20 cellular contexts compared by ENCODE assay signal in genomic region chrY:13370868-13371800, GRCh38.
DNase-seq lines count a peak whose midpoint lies in the region; ATAC-seq and FAIRE-seq lines count a peak whose summit lies in the region.
"Had no signal": no experiment of that assay in that cellular context is flagged by ENCODE, and none has a peak within 500 bp of the region (broad histone marks: within the 10 kb centered on the region; RNA-seq: fewer than 3 reads in every experiment).

No MANE protein-coding gene starts in this region.

- peak in 1 of 2 donors; percentile 86 for ATAC-seq in activated T-cell treated with anti-CD3 and anti-CD28 coated beads, Interleukin-2, amount 50 U/mL, for 4 hours
- ATAC-seq in HG03521 (IDR thresholded peaks at IDR 0.05; ENCODE audit: unreplicated experiment) (peak; percentile 43), left cardiac atrium (no peak)
- ATAC-seq in activated T-helper 17 cell treated with anti-CD3 and anti-CD28 coated beads, Interleukin-2, amount 50 U/mL, for 72 hours (replicated peaks): peak; percentile 82
- ATAC-seq: heart right ventricle, SK-N-SH treated with all-trans-retinoic acid at 6 μM for 48 hours had no signal

- intact Hi-C loops in left cardiac atrium (cut with DNase I): no loop called here

- peaks cover 29% of the 10 kb centered on the region for H3K4me1 Mint-ChIP-seq in activated T-cell treated with anti-CD3 and anti-CD28 coated beads, Interleukin-2, amount 50 U/mL, for 4 hours (ENCODE audit: low read depth)
- H3K4me1 Mint-ChIP-seq in activated T-helper 17 cell treated with anti-CD3 and anti-CD28 coated beads, Interleukin-2, amount 50 U/mL, for 72 hours: peaks cover 10% of the 10 kb centered on the region

- peak overlapping the region; percentile 69 for H3K27ac Mint-ChIP-seq in activated T-helper 17 cell treated with anti-CD3 and anti-CD28 coated beads, Interleukin-2, amount 50 U/mL, for 72 hours

- no peaks in the 10 kb centered on the region for H3K4me1 ChIP-seq in small intestine (ENCODE audit: control insufficient read depth in 2 of 2, insufficient read depth in 1 of 2, low read depth in 1 of 2, low read length in 1 of 2)
- H3K4me1 ChIP-seq: Peyer's patch had no signal

- no peaks in the 10 kb centered on the region for H3K36me3 Mint-ChIP-seq in activated T-cell treated with anti-CD3 and anti-CD28 coated beads, Interleukin-2, amount 50 U/mL, for 4 hours (ENCODE audit: insufficient read depth)
- peaks cover 13% of the 10 kb centered on the region for H3K36me3 Mint-ChIP-seq in activated T-helper 17 cell treated with anti-CD3 and anti-CD28 coated beads, Interleukin-2, amount 50 U/mL, for 72 hours (ENCODE audit: low read depth)

- WGBS in small intestine, 3 donors: 30 to 47% (median 40%) methylated on average over 1 to 6 of the region's 6 CpGs

- no peaks in the 10 kb centered on the region for H3K9me3 ChIP-seq in small intestine (ENCODE audit: control insufficient read depth, low read depth)
- H3K9me3 ChIP-seq: heart right ventricle, Peyer's patch had no signal

- H3K4me3 Mint-ChIP-seq in activated T-cell treated with anti-CD3 and anti-CD28 coated beads, Interleukin-2, amount 50 U/mL, for 4 hours: peak overlapping the region; percentile 41
- peak overlapping the region; percentile 59 for H3K4me3 Mint-ChIP-seq in activated T-helper 17 cell treated with anti-CD3 and anti-CD28 coated beads, Interleukin-2, amount 50 U/mL, for 72 hours

- H3K4me3 ChIP-seq in small intestine (ENCODE audit: low read depth in 1 of 2, low read length in 2 of 2): no peak overlapping the region
- H3K4me3 ChIP-seq: cardiac muscle cell, heart right ventricle, Peyer's patch had no signal

- no peaks in the 10 kb centered on the region for H3K9me3 Mint-ChIP-seq in activated T-cell treated with anti-CD3 and anti-CD28 coated beads, Interleukin-2, amount 50 U/mL, for 4 hours
- H3K9me3 Mint-ChIP-seq in activated T-helper 17 cell treated with anti-CD3 and anti-CD28 coated beads, Interleukin-2, amount 50 U/mL, for 72 hours: no peaks in the 10 kb centered on the region
- H3K9me3 Mint-ChIP-seq: CD4-positive, alpha-beta memory T cell had no signal

- H3K27ac ChIP-seq in small intestine (ENCODE audit: low read depth in 1 of 2, low read length in 1 of 2): no peak overlapping the region
- H3K27ac ChIP-seq: cardiac muscle cell, heart right ventricle, Peyer's patch had no signal

- no peaks in the 10 kb centered on the region for H3K27me3 Mint-ChIP-seq in activated T-cell treated with anti-CD3 and anti-CD28 coated beads, Interleukin-2, amount 50 U/mL, for 4 hours (ENCODE audit: low read depth)
- H3K27me3 Mint-ChIP-seq in activated T-helper 17 cell treated with anti-CD3 and anti-CD28 coated beads, Interleukin-2, amount 50 U/mL, for 72 hours: no peaks in the 10 kb centered on the region
- H3K27me3 Mint-ChIP-seq: CD4-positive, alpha-beta memory T cell had no signal

- FAIRE-seq in small intestine (lab: Jason Lieb, UNC): no peak

- no peak for DNase-seq in activated T-cell treated with anti-CD3 and anti-CD28 coated beads, Interleukin-2, amount 50 U/mL, for 4 hours
- no peak for DNase-seq in activated T-cell treated with anti-CD3 and anti-CD28 coated beads, Interleukin-2, amount 50 U/mL, for 48 hours
- peak; percentile 47 for DNase-seq in small intestine
- DNase-seq in left cardiac atrium: no peak
- no peak for DNase-seq in EL
- no peak for DNase-seq in hepatic stellate cell (ENCODE audit: low spot score)
- DNase-seq: ACHN; CD4-positive, alpha-beta memory T cell; DND-41; effector memory CD4-positive, alpha-beta T cell; heart right ventricle; islet precursor cell; Kasumi-1; mesendoderm; NCI-H1105 treated with DMSO at 0.1 percent for 48 hours; Peyer's patch had no signal

- no peaks in the 10 kb centered on the region for H3K36me3 ChIP-seq in small intestine (ENCODE audit: control insufficient read depth in 2 of 2, insufficient read depth in 2 of 2, low read length in 2 of 2)
- H3K36me3 ChIP-seq: cardiac muscle cell, Peyer's patch had no signal

- H3K27me3 ChIP-seq in small intestine (ENCODE audit: control insufficient read depth in 2 of 2, insufficient read depth in 2 of 2, low read length in 2 of 2): no peaks in the 10 kb centered on the region
- H3K27me3 ChIP-seq: cardiac muscle cell, heart right ventricle, Peyer's patch had no signal

Comparison
In these comparisons a context has a peak if more than half of its experiments do, and no peak if none do; other contexts are left out.
1. ATAC-seq: peak in HG03521 (single experiment) and activated T-helper 17 cell treated with anti-CD3 and anti-CD28 coated beads, Interleukin-2, amount 50 U/mL, for 72 hours (single experiment); none in left cardiac atrium (0 of 2).